In the genomic region with DNA sequence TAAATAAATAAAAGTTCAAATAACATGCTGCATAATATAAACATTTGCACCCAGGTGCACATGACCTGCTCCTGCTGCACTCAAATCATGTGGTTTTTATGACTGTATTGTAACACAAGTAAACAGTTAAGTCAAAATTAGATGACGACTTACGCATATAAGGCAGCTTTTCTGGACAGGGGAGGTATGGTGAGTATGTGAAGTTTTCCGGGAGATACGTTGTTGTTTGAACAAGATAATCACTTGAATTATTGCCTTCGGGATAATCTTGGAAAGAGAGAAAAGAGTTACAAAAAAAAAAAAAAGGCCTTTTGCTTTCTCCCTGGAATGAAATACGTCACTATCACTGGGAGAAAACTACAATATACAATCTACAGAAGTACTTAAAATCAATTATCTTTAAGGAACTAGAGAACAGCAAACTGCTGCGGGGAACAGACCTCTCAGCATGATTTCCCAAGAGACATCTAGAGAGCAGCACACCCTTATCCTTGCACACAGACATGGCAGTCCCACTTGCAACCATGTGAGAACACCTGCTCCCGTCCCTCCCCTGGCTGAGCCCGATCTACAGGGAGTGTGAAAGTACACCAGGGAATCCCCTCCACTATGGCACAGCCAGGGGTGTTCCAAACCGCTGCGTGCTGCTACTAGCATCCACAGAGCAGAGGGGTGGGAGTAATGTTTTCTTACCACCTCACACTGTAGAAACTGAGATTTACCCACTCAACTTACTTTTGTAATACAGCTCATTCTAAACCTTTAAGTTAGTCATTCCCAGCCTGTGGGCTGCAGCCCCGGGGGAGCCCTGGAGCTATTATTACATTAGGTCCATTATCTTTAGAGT, we compare ENCODE assay signal across 9 cellular contexts. TPM values are rescaled to one million over a fixed set of nuclear protein-coding genes. Genes with fewer than 3 reads are reported as not detected.
DNase-seq lines count a peak whose midpoint lies in the region; ATAC-seq and TF ChIP-seq lines count a peak whose summit lies in the region.
"Had no signal": no experiment of that assay in that cellular context is flagged by ENCODE, and none has a peak within 500 bp of the region (broad histone marks: within the 10 kb centered on the region; RNA-seq: fewer than 3 reads in every experiment).

No MANE protein-coding gene starts in this region.

- H3F3A ChIP-seq in smooth muscle cell (ENCODE audit: low read depth): no peaks in the 10 kb centered on the region

- H3K4me1 ChIP-seq in OCI-LY7 (ENCODE audit: insufficient read depth, low read length, poor library complexity, severe bottlenecking) (peaks cover 44% of the 10 kb centered on the region), smooth muscle cell (ENCODE audit: low read depth) (no peaks in the 10 kb centered on the region), adrenal gland (replicated peaks in 1 of 2) (peaks cover 0 to 4% of the 10 kb centered on the region in 2 donors)

- H3K79me2 ChIP-seq in OCI-LY7 (ENCODE audit: insufficient read depth, low read depth, low read length): peaks cover 3% of the 10 kb centered on the region; the same call in 1 of the 2 replicates
- H3K79me2 ChIP-seq in smooth muscle cell (ENCODE audit: low read depth): peaks cover 10% of the 10 kb centered on the region

- TF ChIP-seq POLR2A in adrenal gland (IDR thresholded peaks at IDR 0.05): no peak

- DNase-seq in COR-L47 (lab: John Stamatoyannopoulos, UW): peak; percentile 43
- DNase-seq in OCI-LY7 (ENCODE audit: low spot score): no peak
- DNase-seq in smooth muscle cell (lab: John Stamatoyannopoulos, UW; ENCODE audit: unreplicated experiment): no peak
- DNase-seq in caudate nucleus (lab: John Stamatoyannopoulos, UW): no peak
- DNase-seq in HPDE6-E6E7 (ENCODE audit: extremely low spot score): no peak
- no peak for DNase-seq in adrenal gland

- H2AFZ ChIP-seq in OCI-LY7 (ENCODE audit: low read length) (peak overlapping the region; percentile 70; the same call in 1 of the 2 replicates), smooth muscle cell (ENCODE audit: low read depth) (no peak overlapping the region)

- no TSS peak for BruUV-seq in OCI-LY7 (replicated peaks; lab: Mats Ljungman, UMichigan)

- TF ChIP-seq CTCF in OCI-LY7 (conservative IDR thresholded peaks at IDR 0.05; ENCODE audit: low read length) (no peak), smooth muscle cell (IDR thresholded peaks at IDR 0.05; ENCODE audit: borderline replicate concordance, insufficient read depth, poor library complexity, severe bottlenecking) (no peak), adrenal gland (IDR thresholded peaks at IDR 0.05) (no peak)

- CTCF ChIA-PET in OCI-LY7 (lab: Charles Lee; ENCODE audit: unreplicated experiment): no interaction called here

- no peaks in the 10 kb centered on the region for H3K27me3 ChIP-seq in smooth muscle cell (ENCODE audit: low read depth)
- no peaks in the 10 kb centered on the region for H3K27me3 ChIP-seq in adrenal gland

- peaks cover 13% of the 10 kb centered on the region for H3K36me3 ChIP-seq in OCI-LY7 (ENCODE audit: insufficient read depth, low read length)
- no peaks in the 10 kb centered on the region for H3K36me3 ChIP-seq in smooth muscle cell (ENCODE audit: low read depth)
- no peaks in the 10 kb centered on the region for H3K36me3 ChIP-seq in adrenal gland (replicated peaks in 1 of 2)

- POLR2A ChIA-PET in OCI-LY7 (lab: Charles Lee): interaction anchor here (1.7 kb wide), 1 partner anchor 82 kb away, joined by 4 read pairs; no protein-coding TSS in a partner anchor

- no peak overlapping the region for H3K9ac ChIP-seq in smooth muscle cell (ENCODE audit: low read depth)

- peak overlapping the region; percentile 43 for H3K4me3 ChIP-seq in OCI-LY7 (ENCODE audit: low read depth, low read length, poor library complexity, severe bottlenecking)
- no peak overlapping the region for H3K4me3 ChIP-seq in smooth muscle cell
- no peak overlapping the region for H3K4me3 ChIP-seq in adrenal gland

- H4K20me1 ChIP-seq in OCI-LY7 (ENCODE audit: insufficient read depth, low read length) (no peaks in the 10 kb centered on the region), smooth muscle cell (ENCODE audit: low read depth) (no peaks in the 10 kb centered on the region)

- no peaks in the 10 kb centered on the region for H3K9me2 ChIP-seq in OCI-LY7 (ENCODE audit: insufficient read depth, low read length)

- H3K4me2 ChIP-seq in OCI-LY7 (ENCODE audit: low read length): peak overlapping the region; percentile 47
- no peak overlapping the region for H3K4me2 ChIP-seq in smooth muscle cell

- intact Hi-C loops in OCI-LY7 (cut with micrococcal nuclease; ENCODE audit: unreplicated experiment): no loop called here
- intact Hi-C loops in adrenal gland (cut with DNase I): no loop called here

- H3K9me3 ChIP-seq in OCI-LY7 (ENCODE audit: low read length) (no peaks in the 10 kb centered on the region), smooth muscle cell (replicated peaks; ENCODE audit: low read depth) (no peaks in the 10 kb centered on the region), adrenal gland (replicated peaks in 1 of 3) (no peaks in the 10 kb centered on the region)

- H3K27ac ChIP-seq in OCI-LY7 (ENCODE audit: low read depth, low read length, poor library complexity, severe bottlenecking): peak overlapping the region; percentile 49
- peak overlapping the region; percentile 60 for H3K27ac ChIP-seq in smooth muscle cell (ENCODE audit: low read depth)
- no peak overlapping the region for H3K27ac ChIP-seq in caudate nucleus (ENCODE audit: low read depth, low read length)
- no peak overlapping the region for H3K27ac ChIP-seq in adrenal gland

- ATAC-seq in GM19351 (IDR thresholded peaks at IDR 0.05; ENCODE audit: unreplicated experiment): peak; percentile 61
- ATAC-seq in HG03159 (IDR thresholded peaks at IDR 0.05; ENCODE audit: unreplicated experiment): peak; percentile 77

- WGBS in smooth muscle cell (ENCODE audit: low lambda C conversion rate): 81% methylated on average over 12 of the region's 12 CpGs
- WGBS in adrenal gland, 4 donors: 61 to 85% (median 76%) methylated on average over 12 of the region's 12 CpGs

RNA-seq across cellular contexts. Expression of gene B4GALT6, which starts 26.3 kb away (rescaled TPM):
- total RNA-seq in OCI-LY7 (2014; rRNA removed; shearing (Covaris generic)): 5.5 and 7.2 TPM in 2 replicates
- total RNA-seq in OCI-LY7 (2022) (16.4 and 22.8 TPM in 2 replicates), smooth muscle cell (14.4 and 15.1 TPM in 2 replicates), adrenal gland (10 to 100 TPM; 12.9 to 71.3 (median 26.0) TPM)
- polyA plus RNA-seq in smooth muscle cell (1.7 and 4.0 TPM in 2 replicates), adrenal gland (10 to 100 TPM in 2 of 3 donors, 1 to 10 TPM in 1; 8.6 to 42.7 (median 12.5) TPM)
- total RNA-seq: myocyte had no signal

Comparison
In these comparisons a context has a peak if more than half of its experiments do, and no peak if none do; other contexts are left out.
1. H3K27ac ChIP-seq: peak in OCI-LY7 (single experiment) and smooth muscle cell (single experiment); none in caudate nucleus (single experiment) and adrenal gland (0 of 5).